Comparison of ENCODE assay signal across 8 cellular contexts in the genomic region with DNA sequence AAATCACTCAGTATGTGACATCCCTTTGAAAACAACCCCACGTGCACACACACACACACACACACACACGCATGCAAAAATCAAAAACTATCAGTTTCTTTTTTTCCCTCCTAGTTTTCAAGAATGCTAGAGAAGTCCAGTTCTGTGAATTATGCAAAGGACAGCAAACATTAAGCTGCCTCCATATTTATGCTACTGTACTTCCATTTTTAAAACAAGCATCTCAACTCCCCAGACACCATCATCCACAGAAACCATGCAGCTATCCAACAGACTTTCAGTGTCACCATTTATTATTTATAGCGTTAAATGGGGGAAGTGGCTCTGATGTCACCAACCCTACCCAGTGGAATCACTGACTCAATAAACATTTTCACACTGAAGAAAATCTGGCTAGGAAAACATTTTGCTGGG. TPM values are rescaled to one million over a fixed set of nuclear protein-coding genes. Genes with fewer than 3 reads are reported as not detected.
DNase-seq lines count a peak whose midpoint lies in the region; ATAC-seq and TF ChIP-seq lines count a peak whose summit lies in the region.

No MANE protein-coding gene starts in this region.

- H3K4me1 Mint-ChIP-seq in activated CD8-positive, alpha-beta T cell treated with anti-CD3 and anti-CD28 coated beads for 36 hours (ENCODE audit: low read depth): peaks cover 65% of the 10 kb centered on the region

- TF ChIP-seq CTCF in activated CD8-positive, alpha-beta T cell treated with anti-CD3 and anti-CD28 coated beads for 36 hours (IDR thresholded peaks at IDR 0.05): no peak
- TF ChIP-seq CTCF in gastroesophageal sphincter (IDR thresholded peaks at IDR 0.05): no peak

- DNase-seq in A172 (ENCODE audit: low spot score) (peak; percentile 43), HEK293T (ENCODE audit: extremely low spot score) (no peak), DMS79 (lab: John Stamatoyannopoulos, UW) (no peak), DMS114 treated with DMSO at 0.1 percent for 48 hours (lab: John Stamatoyannopoulos, UW; ENCODE audit: unreplicated experiment) (no peak), HK-2 (ENCODE audit: unreplicated experiment) (no peak)
- DNase-seq in activated CD8-positive, alpha-beta T cell treated with anti-CD3 and anti-CD28 coated beads for 36 hours: peak; percentile 72
- DNase-seq in stimulated activated CD4-positive, alpha-beta T cell treated with anti-CD3 and anti-CD28 coated beads, Interleukin-4, amount 100 ng/mL, for 24 hours: peak; percentile 43

- POLR2A ChIA-PET in HEK293T (lab: Yijun Ruan, JAX): interaction anchor here (1.7 to 4.2 kb wide), 6 partner anchors 8 to 84 kb away, joined by 8 to 29 read pairs (median 18); no protein-coding TSS in a partner anchor
- POLR2A ChIA-PET in activated CD8-positive, alpha-beta T cell treated with anti-CD3 and anti-CD28 coated beads for 36 hours (lab: Charles Lee): interaction anchor here (0.6 to 7.7 kb wide), 14 partner anchors 8 to 616 kb away, joined by 3 to 115 read pairs (median 8); partner anchors contain the start of genes NPM1 and STK10

- peaks cover 0 to 67% (median 14%) of the 10 kb centered on the region in 3 donors for H3K4me1 ChIP-seq in gastroesophageal sphincter

- H3K4me3 ChIP-seq in gastroesophageal sphincter: peak overlapping the region; percentile 59 to 96

- no peaks in the 10 kb centered on the region for H3K36me3 ChIP-seq in gastroesophageal sphincter

- no peaks in the 10 kb centered on the region for H3K27me3 Mint-ChIP-seq in activated CD8-positive, alpha-beta T cell treated with anti-CD3 and anti-CD28 coated beads for 36 hours

- no peak for TF ChIP-seq POLR2A in gastroesophageal sphincter (IDR thresholded peaks at IDR 0.05)

- no peak for ATAC-seq in activated CD8-positive, alpha-beta T cell treated with anti-CD3 and anti-CD28 coated beads for 36 hours
- no peak for ATAC-seq in gastroesophageal sphincter

- no peak for TF ChIP-seq EP300 in gastroesophageal sphincter (IDR thresholded peaks at IDR 0.05)

- no peaks in the 10 kb centered on the region for H3K27me3 ChIP-seq in gastroesophageal sphincter

- H3K27ac ChIP-seq in gastroesophageal sphincter: peak overlapping the region; percentile 73 to 98 (median 96)

- H3K9me3 Mint-ChIP-seq in activated CD8-positive, alpha-beta T cell treated with anti-CD3 and anti-CD28 coated beads for 36 hours: peaks cover 2% of the 10 kb centered on the region

- H3K4me3 Mint-ChIP-seq in activated CD8-positive, alpha-beta T cell treated with anti-CD3 and anti-CD28 coated beads for 36 hours: peak overlapping the region; percentile 98

- H3K36me3 Mint-ChIP-seq in activated CD8-positive, alpha-beta T cell treated with anti-CD3 and anti-CD28 coated beads for 36 hours (ENCODE audit: low read depth): peaks cover 36% of the 10 kb centered on the region

- CTCF ChIA-PET in HEK293T (lab: Yijun Ruan, JAX): interaction anchor here (0.6 to 3.7 kb wide), 3 partner anchors 8 to 209 kb away, joined by 3 to 22 read pairs (median 4); no protein-coding TSS in a partner anchor
- CTCF ChIA-PET in activated CD8-positive, alpha-beta T cell treated with anti-CD3 and anti-CD28 coated beads for 36 hours (lab: Charles Lee): interaction anchor here (0.6 to 6.9 kb wide), 5 partner anchors 36 to 97 kb away, joined by 3 to 77 read pairs (median 4); no protein-coding TSS in a partner anchor

- H3K9me3 ChIP-seq in gastroesophageal sphincter: no peaks in the 10 kb centered on the region

- H3K27ac Mint-ChIP-seq in activated CD8-positive, alpha-beta T cell treated with anti-CD3 and anti-CD28 coated beads for 36 hours: peak overlapping the region; percentile 96

- 14 to 33% methylated on average over 3 of the region's 3 CpGs for WGBS in gastroesophageal sphincter (ENCODE audit: low coverage in 1 of 2), 2 donors

- intact Hi-C loops in activated CD8-positive, alpha-beta T cell treated with anti-CD3 and anti-CD28 coated beads for 36 hours (cut with micrococcal nuclease): loop anchor here (5.0 kb wide), 2 partner anchors 98 to 172 kb away; no protein-coding TSS in a partner anchor

TF ChIP-seq in HEK293T, 16 proteins besides CTCF, POLR2A, EP300 and RAD21:
- TF ChIP-seq ELF4 (IDR thresholded peaks at IDR 0.05) (no peak), SP1 (IDR thresholded peaks at IDR 0.05) (no peak), TARDBP (IDR thresholded peaks at IDR 0.05) (no peak), LEF1 (IDR thresholded peaks at IDR 0.05; ENCODE audit: borderline replicate concordance) (no peak), FOXA1 (IDR thresholded peaks at IDR 0.05) (no peak), SUZ12 (IDR thresholded peaks at IDR 0.05) (no peak), ARNT (IDR thresholded peaks at IDR 0.05) (no peak)
- TF ChIP-seq, protein P1, sequence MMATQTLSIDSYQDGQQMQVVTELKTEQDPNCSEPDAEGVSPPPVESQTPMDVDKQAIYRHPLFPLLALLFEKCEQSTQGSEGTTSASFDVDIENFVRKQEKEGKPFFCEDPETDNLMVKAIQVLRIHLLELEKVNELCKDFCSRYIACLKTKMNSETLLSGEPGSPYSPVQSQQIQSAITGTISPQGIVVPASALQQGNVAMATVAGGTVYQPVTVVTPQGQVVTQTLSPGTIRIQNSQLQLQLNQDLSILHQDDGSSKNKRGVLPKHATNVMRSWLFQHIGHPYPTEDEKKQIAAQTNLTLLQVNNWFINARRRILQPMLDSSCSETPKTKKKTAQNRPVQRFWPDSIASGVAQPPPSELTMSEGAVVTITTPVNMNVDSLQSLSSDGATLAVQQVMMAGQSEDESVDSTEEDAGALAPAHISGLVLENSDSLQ (IDR thresholded peaks at IDR 0.05): peak; percentile 94

RNA-seq across cellular contexts. Expression of gene FBXW11, which starts 1.6 kb away (rescaled TPM):
- 90.2 and 106 TPM in 2 replicates for total RNA-seq in A172 (2014; rRNA removed; shearing (Covaris generic))
- 10 to 100 TPM; 49.3 to 52.6 TPM for total RNA-seq in activated CD8-positive, alpha-beta T cell treated with anti-CD3 and anti-CD28 coated beads for 36 hours
- total RNA-seq in gastroesophageal sphincter: 10 to 100 TPM; 64.3 to 88.3 (median 76.3) TPM

Comparison
In these comparisons a context has a peak if more than half of its experiments do, and no peak if none do; other contexts are left out.
1. DNase-seq: peak in A172 (single experiment), activated CD8-positive, alpha-beta T cell treated with anti-CD3 and anti-CD28 coated beads for 36 hours (single experiment) and stimulated activated CD4-positive, alpha-beta T cell treated with anti-CD3 and anti-CD28 coated beads, Interleukin-4, amount 100 ng/mL, for 24 hours (single experiment); none in HEK293T (single experiment), DMS79 (single experiment), DMS114 treated with DMSO at 0.1 percent for 48 hours (single experiment) and HK-2 (single experiment).